12 cellular contexts compared by ENCODE assay signal in the genomic region with DNA sequence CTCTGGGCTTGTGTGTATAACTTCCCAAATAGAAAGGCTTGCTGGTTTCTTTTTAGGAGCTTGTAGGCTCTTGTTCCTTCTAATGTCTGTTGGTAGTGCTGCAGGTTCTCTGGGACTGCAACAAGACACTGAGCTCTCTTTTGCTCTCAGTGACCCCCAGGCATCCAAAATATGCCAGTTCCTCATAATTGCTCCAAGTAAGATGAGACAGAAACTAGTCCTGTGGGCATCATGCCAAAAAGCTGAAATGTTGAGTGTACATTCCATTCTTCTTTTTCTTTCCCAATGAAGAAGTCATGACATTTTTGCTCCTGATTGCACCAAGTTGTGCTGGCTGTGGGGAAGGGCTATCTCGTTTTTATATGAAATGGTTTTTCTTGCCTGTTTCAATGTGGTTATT.
A peak's percentile ranks its signal among the peaks of the same experiment; 100 is the strongest.
DNase-seq lines count a peak whose midpoint lies in the region; ATAC-seq and TF ChIP-seq lines count a peak whose summit lies in the region.
"Had no signal": no experiment of that assay in that cellular context is flagged by ENCODE, and none has a peak within 500 bp of the region (broad histone marks: within the 10 kb centered on the region; RNA-seq: fewer than 3 reads in every experiment).

No MANE protein-coding gene starts in this region.

- ATAC-seq in GM18909 (IDR thresholded peaks at IDR 0.05; ENCODE audit: poor library complexity, unreplicated experiment), result no peak
- ATAC-seq: natural killer cell, T-helper 17 cell had no signal

- no peak for TF ChIP-seq CTCF in nephron (IDR thresholded peaks at IDR 0.05; ENCODE audit: unreplicated experiment in 3 of 3)

- peak overlapping the region; percentile 58 to 91 (median 84) for H3K27ac Mint-ChIP-seq in nephron
- H3K27ac Mint-ChIP-seq: natural killer cell, T-helper 17 cell had no signal

- DNase-seq in AG20443 (ENCODE audit: low spot score), result peak; percentile 75
- DNase-seq in LoVo (ENCODE audit: low spot score), result peak; percentile 67
- DNase-seq in dedifferentiated amniotic fluid mesenchymal stem cell (ENCODE audit: extremely low spot score), result peak; percentile 90
- no peak for DNase-seq in T1000 (lab: John Stamatoyannopoulos, UW)
- no peak for DNase-seq in NK-92 (lab: John Stamatoyannopoulos, UW; ENCODE audit: unreplicated experiment)
- no peak for DNase-seq in NOMO-1 treated with DMSO at 0.1 percent for 48 hours (lab: John Stamatoyannopoulos, UW; ENCODE audit: unreplicated experiment)
- DNase-seq: cortex of kidney, natural killer cell, NCI-H748 treated with DMSO at 0.1 percent for 48 hours, T-helper 17 cell had no signal

- no peaks in the 10 kb centered on the region for H3K27me3 Mint-ChIP-seq in nephron (ENCODE audit: low read depth)

- H3K4me3 Mint-ChIP-seq in nephron, result peak overlapping the region in 1 of 3 experiments; percentile 24
- H3K4me3 Mint-ChIP-seq: natural killer cell, T-helper 17 cell had no signal

- H3K9me3 Mint-ChIP-seq in nephron, result peaks cover 22% of the 10 kb centered on the region

- peaks cover 40% of the 10 kb centered on the region for H3K4me1 Mint-ChIP-seq in nephron

- peaks cover 30% of the 10 kb centered on the region for H3K36me3 Mint-ChIP-seq in nephron (ENCODE audit: low read depth)

Comparison
In these comparisons a context has a peak if more than half of its experiments do, and no peak if none do; other contexts are left out.
1. DNase-seq: peak in AG20443 (single experiment), LoVo (single experiment) and dedifferentiated amniotic fluid mesenchymal stem cell (single experiment); none in T1000 (single experiment), NK-92 (single experiment) and NOMO-1 treated with DMSO at 0.1 percent for 48 hours (single experiment).